27 cellular contexts compared by ENCODE assay signal in the genomic region with DNA sequence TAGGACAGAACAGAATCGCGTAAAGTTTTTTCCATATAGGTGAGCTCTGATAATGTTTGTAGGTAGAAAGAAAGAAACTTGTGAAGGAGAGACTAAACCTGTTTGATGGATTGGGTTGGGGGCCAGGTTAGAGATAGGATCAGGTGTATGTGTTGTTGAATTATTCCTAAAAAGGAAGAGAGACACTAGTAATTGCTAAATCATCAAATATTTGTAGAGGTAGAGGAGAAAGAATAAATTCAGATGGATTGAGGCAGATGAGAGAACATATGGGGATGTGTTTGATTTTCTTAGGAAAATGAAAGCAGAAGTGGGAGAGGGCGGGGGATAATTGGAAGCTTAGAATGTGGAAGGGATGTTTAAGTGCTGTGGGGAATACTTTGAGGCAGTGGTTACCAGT.
"Had no signal": no experiment of that assay in that cellular context is flagged by ENCODE, and none has a peak within 500 bp of the region (broad histone marks: within the 10 kb centered on the region; RNA-seq: fewer than 3 reads in every experiment).

No MANE protein-coding gene starts in this region.

- H3K4me2 ChIP-seq: neural progenitor cell had no signal

- H3K4me3 ChIP-seq: esophagus squamous epithelium, gastroesophageal sphincter, lung, neural progenitor cell, pancreas, spleen, tibial artery, upper lobe of left lung, uterus had no signal

- ATAC-seq: gastroesophageal sphincter; left cardiac atrium; left ventricle myocardium superior; natural killer cell treated with Interleukin-12 subunit alpha and Interleukin-12 subunit beta and Interleukin-15 and Interleukin-18, amount 100 ng/mL, for 72 hours; pancreas; sciatic nerve; stimulated activated memory B cell treated with anti-CD40 and anti-IgM and Interleukin-4, amounts not matched to agents 10 μg/mL and 1 μg/mL and 100 μg/mL, for 72 hours had no signal

- H3K9me3 Mint-ChIP-seq: immature natural killer cell; natural killer cell treated with Interleukin-12 subunit alpha and Interleukin-12 subunit beta and Interleukin-15 and Interleukin-18, amount 100 ng/mL, for 72 hours; neural progenitor cell; stimulated activated memory B cell treated with anti-CD40 and anti-IgM and Interleukin-4, amounts not matched to agents 10 μg/mL and 1 μg/mL and 100 μg/mL, for 72 hours; stimulated activated naive CD8-positive, alpha-beta T cell treated with anti-CD3 and anti-CD28 coated beads, Interleukin-15, Interleukin-2, amounts not matched to agents 100 ng/mL and 50 ng/mL, for 24 hours had no signal

- H3K9ac ChIP-seq: neural progenitor cell had no signal

- H3K27ac Mint-ChIP-seq: immature natural killer cell; natural killer cell treated with Interleukin-12 subunit alpha and Interleukin-12 subunit beta and Interleukin-15 and Interleukin-18, amount 100 ng/mL, for 72 hours; neural progenitor cell; progenitor cell of endocrine pancreas; stimulated activated memory B cell treated with anti-CD40 and anti-IgM and Interleukin-4, amounts not matched to agents 10 μg/mL and 1 μg/mL and 100 μg/mL, for 72 hours; stimulated activated naive CD8-positive, alpha-beta T cell treated with anti-CD3 and anti-CD28 coated beads, Interleukin-15, Interleukin-2, amounts not matched to agents 100 ng/mL and 50 ng/mL, for 24 hours had no signal

- H3K36me3 ChIP-seq: neural progenitor cell, uterus had no signal

- H3K4me1 ChIP-seq: neural progenitor cell, pancreas, uterus had no signal

- H3K27ac ChIP-seq: esophagus squamous epithelium, gastroesophageal sphincter, neural progenitor cell, pancreas, spleen, tibial artery, upper lobe of left lung, uterus had no signal

- H3K9me3 ChIP-seq: esophagus squamous epithelium, gastroesophageal sphincter, pancreas, spleen, tibial artery, upper lobe of left lung, uterus had no signal

- DNase-seq: dermis blood vessel endothelial cell; esophagus squamous epithelium; foreskin fibroblast; glutamatergic neuron; immature natural killer cell; kidney; left cardiac atrium; left ventricle myocardium superior; mesenchymal stem cell; midbrain; nucleus accumbens; pancreas; spleen; stimulated activated CD4-positive, alpha-beta T cell treated with anti-CD3 and anti-CD28 coated beads, Interleukin-15, amount 100 ng/mL, for 24 hours; stimulated activated CD4-positive, alpha-beta T cell treated with anti-CD3 and anti-CD28 coated beads, Interleukin-1b, Interleukin-23, amount 100 ng/mL, for 48 hours; stimulated activated CD4-positive, alpha-beta T cell treated with anti-CD3 and anti-CD28 coated beads, Interleukin-4, amount 100 ng/mL, for 24 hours; tibial artery; upper lobe of left lung; uterus had no signal

- H3K27me3 Mint-ChIP-seq: natural killer cell treated with Interleukin-12 subunit alpha and Interleukin-12 subunit beta and Interleukin-15 and Interleukin-18, amount 100 ng/mL, for 72 hours; progenitor cell of endocrine pancreas; stimulated activated memory B cell treated with anti-CD40 and anti-IgM and Interleukin-4, amounts not matched to agents 10 μg/mL and 1 μg/mL and 100 μg/mL, for 72 hours; stimulated activated naive CD8-positive, alpha-beta T cell treated with anti-CD3 and anti-CD28 coated beads, Interleukin-15, Interleukin-2, amounts not matched to agents 100 ng/mL and 50 ng/mL, for 24 hours had no signal

- H3K27me3 ChIP-seq: esophagus squamous epithelium, gastroesophageal sphincter, neural progenitor cell, pancreas, spleen, tibial artery, upper lobe of left lung, uterus had no signal

- FAIRE-seq: kidney, pancreas had no signal

- H2AFZ ChIP-seq: neural progenitor cell had no signal

- H3K4me3 Mint-ChIP-seq: immature natural killer cell; natural killer cell treated with Interleukin-12 subunit alpha and Interleukin-12 subunit beta and Interleukin-15 and Interleukin-18, amount 100 ng/mL, for 72 hours; neural progenitor cell; stimulated activated memory B cell treated with anti-CD40 and anti-IgM and Interleukin-4, amounts not matched to agents 10 μg/mL and 1 μg/mL and 100 μg/mL, for 72 hours; stimulated activated naive CD8-positive, alpha-beta T cell treated with anti-CD3 and anti-CD28 coated beads, Interleukin-15, Interleukin-2, amounts not matched to agents 100 ng/mL and 50 ng/mL, for 24 hours had no signal
